ENCODE assay signal across 1 cellular context in genomic region chr19:45253396-45254027, GRCh38.
TF ChIP-seq lines count a peak whose summit lies in the region.

No MANE protein-coding gene starts in this region.

TF ChIP-seq in IMR-90, 13 proteins besides CTCF, POLR2A, EP300 and RAD21 (continued from another document):
- TF ChIP-seq RFX5 (IDR thresholded peaks at IDR 0.05; ENCODE audit: low read depth, low read length), result no peak
